In genomic region chr1:38775175-38775845, GRCh38 we compare ENCODE assay signal across 17 cellular contexts.
A peak's percentile ranks its signal among the peaks of the same experiment; 100 is the strongest.
DNase-seq lines count a peak whose midpoint lies in the region; ATAC-seq, FAIRE-seq and TF ChIP-seq lines count a peak whose summit lies in the region.
"Had no signal": no experiment of that assay in that cellular context is flagged by ENCODE, and none has a peak within 500 bp of the region (broad histone marks: within the 10 kb centered on the region; RNA-seq: fewer than 3 reads in every experiment).

No MANE protein-coding gene starts in this region.

- H3K9me3 ChIP-seq in BLaER1, result no peaks in the 10 kb centered on the region
- no peaks in the 10 kb centered on the region for H3K9me3 ChIP-seq in HEK293 (ENCODE audit: control insufficient read depth, insufficient read depth, low read depth, low read length)
- H3K9me3 ChIP-seq in kidney (ENCODE audit: control insufficient read depth in 1 of 2, low read length in 2 of 2), result no peaks in the 10 kb centered on the region

- DNase-seq in NCI-H82 (lab: John Stamatoyannopoulos, UW) (peak; percentile 99), retina (peak; percentile 44), kidney (no peak), left colon (no peak), NCI-H1048 (lab: John Stamatoyannopoulos, UW) (no peak)
- DNase-seq: 8988T; ACHN; CD4-positive, alpha-beta memory T cell; DMS53; GF-D8; HCEC 1CT had no signal

- intact Hi-C loops in kidney (cut with DNase I), result no loop called here
- intact Hi-C loops in left colon (cut with DNase I, micrococcal nuclease), result no loop called here

- H3K4me3 ChIP-seq in BLaER1 (no peak overlapping the region), HEK293 (ENCODE audit: low read depth, low read length) (no peak overlapping the region), kidney (ENCODE audit: low read length in 2 of 2) (no peak overlapping the region)
- H3K4me3 ChIP-seq: K562 had no signal

- TF ChIP-seq CTCF in HEK293 (tag by site-specific recombination; IDR thresholded peaks at IDR 0.05), result no peak
- TF ChIP-seq CTCF in kidney (IDR thresholded peaks at IDR 0.05; ENCODE audit: borderline replicate concordance, extremely low read depth, insufficient read depth), result no peak

- H3K9ac ChIP-seq in BLaER1 (no peak overlapping the region), kidney (ENCODE audit: low read length in 2 of 2) (no peak overlapping the region)

- POLR2A ChIA-PET in HEK293 (lab: Yijun Ruan, JAX), result no interaction called here

- no peaks in the 10 kb centered on the region for H4K20me1 ChIP-seq in BLaER1

- H3K27ac ChIP-seq in BLaER1, result no peak overlapping the region
- H3K27ac ChIP-seq in HEK293 (ENCODE audit: extremely low read depth, low read depth, low read length), result no peak overlapping the region
- no peak overlapping the region for H3K27ac ChIP-seq in kidney (ENCODE audit: low read depth in 2 of 2, low read length in 2 of 2)
- H3K27ac ChIP-seq: C4-2B, HL-60 had no signal

- no peaks in the 10 kb centered on the region for H3K27me3 ChIP-seq in BLaER1

- H3K36me3 ChIP-seq in BLaER1 (no peaks in the 10 kb centered on the region), HEK293 (ENCODE audit: control insufficient read depth in 2 of 2, insufficient read depth in 1 of 2, low read length in 2 of 2) (no peaks in the 10 kb centered on the region), kidney (ENCODE audit: control insufficient read depth in 1 of 2, insufficient read depth in 2 of 2, low read length in 2 of 2) (no peaks in the 10 kb centered on the region)

- CTCF ChIA-PET in HEK293 (lab: Yijun Ruan, JAX), result no interaction called here

- H3K4me1 ChIP-seq in BLaER1 (peaks cover 87% of the 10 kb centered on the region), HEK293 (ENCODE audit: control insufficient read depth, insufficient read depth, low read length) (peaks cover 5% of the 10 kb centered on the region; the same call in 1 of the 2 replicates), kidney (ENCODE audit: control insufficient read depth in 1 of 2, insufficient read depth in 1 of 2, low read depth in 1 of 2, low read length in 2 of 2) (no peaks in the 10 kb centered on the region)

- no peak for ATAC-seq in left colon
- ATAC-seq: K562 had no signal

- no peak for FAIRE-seq in kidney (lab: Jason Lieb, UNC)
- FAIRE-seq: GM19239, K562 had no signal

- peak overlapping the region; percentile 81; the same call in 1 of the 2 replicates for H3K4me2 ChIP-seq in BLaER1

TF ChIP-seq in HEK293, 187 proteins besides CTCF, POLR2A, EP300 and RAD21:
- TF ChIP-seq ZNF624 (tag by site-specific recombination; IDR thresholded peaks at IDR 0.05), result no peak
- TF ChIP-seq EGR2 (tag by site-specific recombination; IDR thresholded peaks at IDR 0.05; ENCODE audit: low read depth), result peak; percentile 76
- peak; percentile 60 for TF ChIP-seq ZFHX2 (tag by site-specific recombination; conservative IDR thresholded peaks at IDR 0.05)

Comparison
In these comparisons a context has a peak if more than half of its experiments do, and no peak if none do; other contexts are left out.
1. DNase-seq: peak in NCI-H82 (single experiment) and retina (single experiment); none in kidney (single experiment), left colon (0 of 2) and NCI-H1048 (single experiment).